18 cellular contexts compared by ENCODE assay signal in genomic region chr10:8910314-8910713, GRCh38.
A peak's percentile ranks its signal among the peaks of the same experiment; 100 is the strongest.
DNase-seq lines count a peak whose midpoint lies in the region; ATAC-seq, FAIRE-seq and TF ChIP-seq lines count a peak whose summit lies in the region.
"Had no signal": no experiment of that assay in that cellular context is flagged by ENCODE, and none has a peak within 500 bp of the region (broad histone marks: within the 10 kb centered on the region; RNA-seq: fewer than 3 reads in every experiment).

No MANE protein-coding gene starts in this region.

- H3K9me3 ChIP-seq in HEK293 (ENCODE audit: control insufficient read depth, insufficient read depth, low read depth, low read length), result no peaks in the 10 kb centered on the region
- no peaks in the 10 kb centered on the region for H3K9me3 ChIP-seq in endodermal cell (ENCODE audit: control insufficient read depth, low read length)
- H3K9me3 ChIP-seq: BLaER1 treated with 17β-estradiol and CSF1 and Interleukin-3, amounts not matched to agents 10 nM and 100 nM had no signal

- H3K27me3 Mint-ChIP-seq in endodermal cell (ENCODE audit: insufficient read depth), result peaks cover 5% of the 10 kb centered on the region
- H3K27me3 Mint-ChIP-seq: CD4-positive, alpha-beta T cell had no signal

- H3K4me1 ChIP-seq in HEK293 (ENCODE audit: control insufficient read depth, insufficient read depth, low read length) (peaks cover 3% of the 10 kb centered on the region; the same call in 1 of the 2 replicates), endodermal cell (ENCODE audit: control insufficient read depth, insufficient read depth, low read length) (peaks cover 4% of the 10 kb centered on the region)
- H3K4me1 ChIP-seq: BLaER1 treated with 17β-estradiol and CSF1 and Interleukin-3, amounts not matched to agents 10 nM and 100 nM had no signal

- no peak overlapping the region for H3K9ac ChIP-seq in endodermal cell (ENCODE audit: extremely low read depth, low read length, poor library complexity, severe bottlenecking)
- H3K9ac ChIP-seq: BLaER1 treated with 17β-estradiol and CSF1 and Interleukin-3, amounts not matched to agents 10 nM and 100 nM had no signal

- H3K36me3 ChIP-seq in HEK293 (ENCODE audit: control insufficient read depth in 2 of 2, insufficient read depth in 1 of 2, low read length in 2 of 2) (no peaks in the 10 kb centered on the region), endodermal cell (ENCODE audit: control insufficient read depth, insufficient read depth, low read length) (no peaks in the 10 kb centered on the region)
- H3K36me3 ChIP-seq: BLaER1 treated with 17β-estradiol and CSF1 and Interleukin-3, amounts not matched to agents 10 nM and 100 nM had no signal

- TF ChIP-seq CTCF in HEK293 (tag by site-specific recombination; IDR thresholded peaks at IDR 0.05) (no peak), endodermal cell (conservative IDR thresholded peaks at IDR 0.05) (no peak), D721Med (IDR thresholded peaks at IDR 0.05; ENCODE audit: insufficient read depth, missing control alignments) (no peak)

- H3K9me3 Mint-ChIP-seq in endodermal cell, result no peaks in the 10 kb centered on the region
- H3K9me3 Mint-ChIP-seq: CD4-positive, alpha-beta T cell had no signal

- H3K27ac ChIP-seq in HEK293 (ENCODE audit: extremely low read depth, low read depth, low read length), result no peak overlapping the region
- H3K27ac ChIP-seq in endodermal cell (ENCODE audit: low read depth, low read length), result no peak overlapping the region
- H3K27ac ChIP-seq: BLaER1 treated with 17β-estradiol and CSF1 and Interleukin-3, amounts not matched to agents 10 nM and 100 nM had no signal

- FAIRE-seq in D721Med (lab: Jason Lieb, UNC), result no peak
- FAIRE-seq: GM12892, GM19239 had no signal

- no peaks in the 10 kb centered on the region for H3K27me3 ChIP-seq in endodermal cell (ENCODE audit: control insufficient read depth, insufficient read depth, low read length, poor library complexity, severe bottlenecking)
- H3K27me3 ChIP-seq: BLaER1 treated with 17β-estradiol and CSF1 and Interleukin-3, amounts not matched to agents 10 nM and 100 nM had no signal

- POLR2A ChIA-PET in HEK293 (lab: Yijun Ruan, JAX), result no interaction called here

- peaks cover 19% of the 10 kb centered on the region for H3K4me1 Mint-ChIP-seq in endodermal cell

- H3K4me3 Mint-ChIP-seq in endodermal cell, result no peak overlapping the region
- H3K4me3 Mint-ChIP-seq: CD4-positive, alpha-beta T cell had no signal

- DNase-seq in NCI-H146 (lab: John Stamatoyannopoulos, UW) (peak; percentile 11), NCI-H146 treated with DMSO at 0.1 percent for 48 hours (lab: John Stamatoyannopoulos, UW; ENCODE audit: unreplicated experiment) (no peak), NCI-H69 (lab: John Stamatoyannopoulos, UW) (peak; percentile 1), endodermal cell (peak; percentile 49), D721Med (ENCODE audit: insufficient read length, low spot score) (no peak), NCI-H1436 treated with DMSO at 0.1 percent for 48 hours (lab: John Stamatoyannopoulos, UW) (no peak)
- DNase-seq: ACHN; Calu3; CD4-positive, alpha-beta T cell; DMS79; GDM1; HCEC 1CT; IMR-90 had no signal

- CTCF ChIA-PET in HEK293 (lab: Yijun Ruan, JAX), result no interaction called here

- H3K36me3 Mint-ChIP-seq in endodermal cell (ENCODE audit: low read depth), result no peaks in the 10 kb centered on the region

- no peak overlapping the region for H3K27ac Mint-ChIP-seq in endodermal cell
- H3K27ac Mint-ChIP-seq: CD4-positive, alpha-beta T cell had no signal

- ATAC-seq in HG02852 (IDR thresholded peaks at IDR 0.05; ENCODE audit: unreplicated experiment), result no peak

- WGBS in endodermal cell (ENCODE audit: insufficient coverage in 1 of 2, insufficient read length in 1 of 2), 2 experiments, result 76 to 81% methylated on average over 3 of the region's 3 CpGs

- H3K4me3 ChIP-seq in HEK293 (ENCODE audit: low read depth, low read length) (no peak overlapping the region), endodermal cell (ENCODE audit: low read length) (no peak overlapping the region)
- H3K4me3 ChIP-seq: BLaER1 treated with 17β-estradiol and CSF1 and Interleukin-3, amounts not matched to agents 10 nM and 100 nM had no signal

TF ChIP-seq in HEK293, 187 proteins besides CTCF, POLR2A, EP300 and RAD21:
- TF ChIP-seq ZNF324 (tag by site-specific recombination; IDR thresholded peaks at IDR 0.05), result no peak
- TF ChIP-seq GLI2 (tag by site-specific recombination; IDR thresholded peaks at IDR 0.05; ENCODE audit: borderline replicate concordance, low read depth), result no peak
- TF ChIP-seq ZNF830 (tag by site-specific recombination; IDR thresholded peaks at IDR 0.05; ENCODE audit: low read depth), result no peak
- no peak for TF ChIP-seq INSM2 (tag by site-specific recombination; IDR thresholded peaks at IDR 0.05)
- TF ChIP-seq SCRT1 (tag by site-specific recombination; IDR thresholded peaks at IDR 0.05; ENCODE audit: borderline replicate concordance), result peak; percentile 18; the same call in 1 of the 2 replicates
- TF ChIP-seq ZNF248 (tag by site-specific recombination; IDR thresholded peaks at IDR 0.05), result no peak
- TF ChIP-seq ZNF404 (tag by site-specific recombination; IDR thresholded peaks at IDR 0.05), result no peak
- TF ChIP-seq ZNF639 (tag by site-specific recombination; IDR thresholded peaks at IDR 0.05), result no peak
- peak; percentile 83 for TF ChIP-seq SCRT2 (tag by site-specific recombination; IDR thresholded peaks at IDR 0.05)
- no peak for TF ChIP-seq ZNF2 (tag by site-specific recombination; IDR thresholded peaks at IDR 0.05)
- TF ChIP-seq ZNF202 (tag by site-specific recombination; IDR thresholded peaks at IDR 0.05; ENCODE audit: borderline replicate concordance), result no peak
- no peak for TF ChIP-seq HOXD13 (CRISPR knock-in tag; IDR thresholded peaks at IDR 0.05; ENCODE audit: borderline replicate concordance)
- no peak for TF ChIP-seq ZNF626 (tag by site-specific recombination; IDR thresholded peaks at IDR 0.05)
- no peak for TF ChIP-seq ZNF146 (tag by site-specific recombination; IDR thresholded peaks at IDR 0.05)
- TF ChIP-seq ZNF174 (tag by site-specific recombination; IDR thresholded peaks at IDR 0.05), result no peak
- TF ChIP-seq ZNF561 (tag by site-specific recombination; IDR thresholded peaks at IDR 0.05; ENCODE audit: borderline replicate concordance), result no peak
- TF ChIP-seq ZNF530 (tag by site-specific recombination; IDR thresholded peaks at IDR 0.05; ENCODE audit: low read depth), result no peak
TF ChIP-seq in HEK293: peak in this region for 2.

Comparison
In these comparisons a context has a peak if more than half of its experiments do, and no peak if none do; other contexts are left out.
1. DNase-seq: peak in NCI-H146 (single experiment), NCI-H69 (single experiment) and endodermal cell (single experiment); none in NCI-H146 treated with DMSO at 0.1 percent for 48 hours (single experiment), D721Med (single experiment) and NCI-H1436 treated with DMSO at 0.1 percent for 48 hours (single experiment).